In genomic region chr14:20559461-20559904, GRCh38 we compare ENCODE assay signal across 32 cellular contexts. TPM values are rescaled to one million over a fixed set of nuclear protein-coding genes. Genes with fewer than 3 reads are reported as not detected.
"Had no signal": no experiment of that assay in that cellular context is flagged by ENCODE, and none has a peak within 500 bp of the region (broad histone marks: within the 10 kb centered on the region; RNA-seq: fewer than 3 reads in every experiment).

No MANE protein-coding gene starts in this region.

- H3K4me1 ChIP-seq: breast epithelium, colonic mucosa, pancreas, thyroid gland had no signal

- FAIRE-seq: endothelial cell of umbilical vein had no signal

- H3K4me1 Mint-ChIP-seq: activated CD4-positive, alpha-beta T cell treated with anti-CD3 and anti-CD28 coated beads for 36 hours; activated naive CD8-positive, alpha-beta T cell treated with anti-CD3 and anti-CD28 coated beads, Interleukin-2, amount 10 ng/mL, durations not matched to agents 7 days and 5 days; immature natural killer cell had no signal

- DNase-seq: activated CD4-positive, alpha-beta T cell treated with anti-CD3 and anti-CD28 coated beads for 36 hours; activated CD4-positive, alpha-beta T cell treated with anti-CD3 and anti-CD28 coated beads, Interleukin-2, amount 50 U/mL, for 48 hours; activated CD8-positive, alpha-beta memory T cell treated with anti-CD3 and anti-CD28 coated beads, Interleukin-2, amount 50 U/mL, for 48 hours; activated naive CD4-positive, alpha-beta T cell; activated naive CD8-positive, alpha-beta T cell treated with anti-CD3 and anti-CD28 coated beads, Interleukin-2, amount 10 ng/mL, durations not matched to agents 7 days and 5 days; activated T-cell treated with anti-CD3 and anti-CD28 coated beads, Interleukin-2, amount 50 U/mL, for 4 hours; amniotic stem cell; colonic mucosa; dorsolateral prefrontal cortex; effector memory CD8-positive, alpha-beta T cell; foreskin melanocyte; immature natural killer cell; left ventricle myocardium superior; mammary epithelial cell; pancreas; right cardiac atrium; stimulated activated CD4-positive, alpha-beta T cell treated with anti-CD3 and anti-CD28 coated beads, Interleukin-4, amount 100 ng/mL, for 4 hours; stimulated activated naive CD8-positive, alpha-beta T cell treated with anti-CD3 and anti-CD28 coated beads, Interleukin-15, Interleukin-2, amounts not matched to agents 100 U/mL and 50 U/mL, for 24 hours; T-helper 1 cell; thyroid gland; upper lobe of right lung had no signal

- H3K27ac ChIP-seq: breast epithelium, colonic mucosa, dorsolateral prefrontal cortex, hepatocyte, neutrophil, pancreas, thyroid gland, upper lobe of right lung had no signal

- H3K36me3 Mint-ChIP-seq: activated naive CD8-positive, alpha-beta T cell treated with anti-CD3 and anti-CD28 coated beads, Interleukin-2, amount 10 ng/mL, durations not matched to agents 7 days and 5 days; natural killer cell treated with Interleukin-12 subunit alpha and Interleukin-12 subunit beta and Interleukin-15 and Interleukin-18, amount 100 ng/mL, for 72 hours had no signal

- H2AFZ ChIP-seq: hepatocyte had no signal

- H3K4me2 ChIP-seq: hepatocyte had no signal

- H3K36me3 ChIP-seq: breast epithelium, colonic mucosa, neutrophil, pancreas, thyroid gland, upper lobe of right lung had no signal

- H3K9me3 ChIP-seq: breast epithelium, colonic mucosa, neutrophil, pancreas, thyroid gland, upper lobe of right lung had no signal

- H3K27me3 Mint-ChIP-seq: activated CD4-positive, alpha-beta T cell treated with anti-CD3 and anti-CD28 coated beads for 36 hours had no signal

- H3K79me2 ChIP-seq: hepatocyte had no signal

- H3K4me3 Mint-ChIP-seq: activated CD4-positive, alpha-beta T cell treated with anti-CD3 and anti-CD28 coated beads for 36 hours; activated naive CD8-positive, alpha-beta T cell treated with anti-CD3 and anti-CD28 coated beads, Interleukin-2, amount 10 ng/mL, durations not matched to agents 7 days and 5 days; activated T-cell treated with anti-CD3 and anti-CD28 coated beads, Interleukin-2, amount 50 U/mL, for 4 hours; effector memory CD8-positive, alpha-beta T cell; immature natural killer cell; natural killer cell treated with Interleukin-12 subunit alpha and Interleukin-12 subunit beta and Interleukin-15 and Interleukin-18, amount 100 ng/mL, for 72 hours had no signal

- ATAC-seq: activated CD4-positive, alpha-beta T cell treated with anti-CD3 and anti-CD28 coated beads for 36 hours; activated T-cell treated with anti-CD3 and anti-CD28 coated beads, Interleukin-2, amount 50 U/mL, for 4 hours; effector memory CD8-positive, alpha-beta T cell; esophagus mucosa; left ventricle myocardium superior; natural killer cell treated with Interleukin-12 subunit alpha and Interleukin-12 subunit beta and Interleukin-15 and Interleukin-18, amount 100 ng/mL, for 72 hours; pancreas; right cardiac atrium; stimulated activated naive CD8-positive, alpha-beta T cell treated with anti-CD3 and anti-CD28 coated beads, Interleukin-15, Interleukin-2, amounts not matched to agents 100 U/mL and 50 U/mL, for 24 hours; upper lobe of right lung had no signal

- H3K9me3 Mint-ChIP-seq: activated naive CD8-positive, alpha-beta T cell treated with anti-CD3 and anti-CD28 coated beads, Interleukin-2, amount 10 ng/mL, durations not matched to agents 7 days and 5 days; activated T-cell treated with anti-CD3 and anti-CD28 coated beads, Interleukin-2, amount 50 U/mL, for 4 hours; activated T-helper 2 cell treated with anti-CD3 and anti-CD28 coated beads, Interferon-gamma antibody, Interleukin-2, Interleukin-4, amounts not matched to agents 10 μg/mL and 5 μg/mL and 100 μg/mL, durations not matched to agents 14 hours and 24 hours and 36 hours; effector memory CD8-positive, alpha-beta T cell; immature natural killer cell; natural killer cell treated with Interleukin-12 subunit alpha and Interleukin-12 subunit beta and Interleukin-15 and Interleukin-18, amount 100 ng/mL, for 72 hours had no signal

- H3K4me3 ChIP-seq: breast epithelium, colonic mucosa, dorsolateral prefrontal cortex, hepatocyte, pancreas, thyroid gland, upper lobe of right lung had no signal

- H3K27ac Mint-ChIP-seq: activated CD4-positive, alpha-beta T cell treated with anti-CD3 and anti-CD28 coated beads for 36 hours; activated naive CD8-positive, alpha-beta T cell treated with anti-CD3 and anti-CD28 coated beads, Interleukin-2, amount 10 ng/mL, durations not matched to agents 7 days and 5 days; activated T-helper 2 cell treated with anti-CD3 and anti-CD28 coated beads, Interferon-gamma antibody, Interleukin-2, Interleukin-4, amounts not matched to agents 10 μg/mL and 5 μg/mL and 100 μg/mL, durations not matched to agents 14 hours and 24 hours and 36 hours; effector memory CD8-positive, alpha-beta T cell; immature natural killer cell; natural killer cell treated with Interleukin-12 subunit alpha and Interleukin-12 subunit beta and Interleukin-15 and Interleukin-18, amount 100 ng/mL, for 72 hours had no signal

- H3K27me3 ChIP-seq: breast epithelium, colonic mucosa, hepatocyte, neutrophil, pancreas, thyroid gland had no signal

RNA-seq across cellular contexts. Expression of gene RNASE9, which starts 1.4 kb away (rescaled TPM):
- total RNA-seq: activated CD4-positive, alpha-beta T cell treated with anti-CD3 and anti-CD28 coated beads for 36 hours; activated CD8-positive, alpha-beta memory T cell treated with anti-CD3 and anti-CD28 coated beads for 36 hours; activated naive CD8-positive, alpha-beta T cell treated with anti-CD3 and anti-CD28 coated beads, Interleukin-2, amount 10 ng/mL, durations not matched to agents 7 days and 5 days; activated T-cell treated with anti-CD3 and anti-CD28 coated beads, Interleukin-2, amount 50 U/mL, for 4 hours; activated T-helper 2 cell treated with anti-CD3 and anti-CD28 coated beads, Interferon-gamma antibody, Interleukin-2, Interleukin-4, amounts not matched to agents 10 μg/mL and 5 μg/mL and 100 μg/mL, durations not matched to agents 14 hours and 24 hours and 36 hours; breast epithelium; colonic mucosa; dorsolateral prefrontal cortex; endothelial cell of umbilical vein; esophagus mucosa; hepatocyte; kidney epithelial cell; left ventricle myocardium superior; mammary epithelial cell; natural killer cell treated with Interleukin-12 subunit alpha and Interleukin-12 subunit beta and Interleukin-15 and Interleukin-18, amount 100 ng/mL, for 72 hours; pancreas; pulmonary artery endothelial cell; right cardiac atrium; subcutaneous adipose tissue; thyroid gland; upper lobe of right lung had no signal
- polyA plus RNA-seq: endothelial cell of umbilical vein, hepatocyte, immature natural killer cell, mammary epithelial cell, pancreas, right cardiac atrium had no signal

RNA-seq across cellular contexts. Expression of gene RNASE11, which starts 28.3 kb away (rescaled TPM):
- total RNA-seq: activated CD4-positive, alpha-beta T cell treated with anti-CD3 and anti-CD28 coated beads for 36 hours; activated CD8-positive, alpha-beta memory T cell treated with anti-CD3 and anti-CD28 coated beads for 36 hours; activated naive CD8-positive, alpha-beta T cell treated with anti-CD3 and anti-CD28 coated beads, Interleukin-2, amount 10 ng/mL, durations not matched to agents 7 days and 5 days; activated T-cell treated with anti-CD3 and anti-CD28 coated beads, Interleukin-2, amount 50 U/mL, for 4 hours; activated T-helper 2 cell treated with anti-CD3 and anti-CD28 coated beads, Interferon-gamma antibody, Interleukin-2, Interleukin-4, amounts not matched to agents 10 μg/mL and 5 μg/mL and 100 μg/mL, durations not matched to agents 14 hours and 24 hours and 36 hours; breast epithelium; colonic mucosa; dorsolateral prefrontal cortex; endothelial cell of umbilical vein; esophagus mucosa; hepatocyte; kidney epithelial cell; left ventricle myocardium superior; mammary epithelial cell; natural killer cell treated with Interleukin-12 subunit alpha and Interleukin-12 subunit beta and Interleukin-15 and Interleukin-18, amount 100 ng/mL, for 72 hours; pancreas; pulmonary artery endothelial cell; right cardiac atrium; subcutaneous adipose tissue; thyroid gland; upper lobe of right lung had no signal
- polyA plus RNA-seq: endothelial cell of umbilical vein, hepatocyte, immature natural killer cell, mammary epithelial cell, pancreas, right cardiac atrium had no signal

RNA-seq across cellular contexts. Expression of gene RNASE12, which starts 31.7 kb away (rescaled TPM):
- total RNA-seq: activated CD4-positive, alpha-beta T cell treated with anti-CD3 and anti-CD28 coated beads for 36 hours; activated CD8-positive, alpha-beta memory T cell treated with anti-CD3 and anti-CD28 coated beads for 36 hours; activated naive CD8-positive, alpha-beta T cell treated with anti-CD3 and anti-CD28 coated beads, Interleukin-2, amount 10 ng/mL, durations not matched to agents 7 days and 5 days; activated T-cell treated with anti-CD3 and anti-CD28 coated beads, Interleukin-2, amount 50 U/mL, for 4 hours; activated T-helper 2 cell treated with anti-CD3 and anti-CD28 coated beads, Interferon-gamma antibody, Interleukin-2, Interleukin-4, amounts not matched to agents 10 μg/mL and 5 μg/mL and 100 μg/mL, durations not matched to agents 14 hours and 24 hours and 36 hours; breast epithelium; colonic mucosa; dorsolateral prefrontal cortex; endothelial cell of umbilical vein; esophagus mucosa; hepatocyte; kidney epithelial cell; left ventricle myocardium superior; mammary epithelial cell; natural killer cell treated with Interleukin-12 subunit alpha and Interleukin-12 subunit beta and Interleukin-15 and Interleukin-18, amount 100 ng/mL, for 72 hours; pancreas; pulmonary artery endothelial cell; right cardiac atrium; subcutaneous adipose tissue; thyroid gland; upper lobe of right lung had no signal
- polyA plus RNA-seq: endothelial cell of umbilical vein, hepatocyte, immature natural killer cell, mammary epithelial cell, pancreas, right cardiac atrium had no signal

RNA-seq across cellular contexts. Expression of gene RNASE10, which starts 54.1 kb away (rescaled TPM):
- total RNA-seq: breast epithelium, hepatocyte, kidney epithelial cell, subcutaneous adipose tissue, thyroid gland had no signal
- polyA plus RNA-seq: immature natural killer cell, mammary epithelial cell, right cardiac atrium had no signal
